Comparison of ENCODE assay signal across 25 cellular contexts in the genomic region with DNA sequence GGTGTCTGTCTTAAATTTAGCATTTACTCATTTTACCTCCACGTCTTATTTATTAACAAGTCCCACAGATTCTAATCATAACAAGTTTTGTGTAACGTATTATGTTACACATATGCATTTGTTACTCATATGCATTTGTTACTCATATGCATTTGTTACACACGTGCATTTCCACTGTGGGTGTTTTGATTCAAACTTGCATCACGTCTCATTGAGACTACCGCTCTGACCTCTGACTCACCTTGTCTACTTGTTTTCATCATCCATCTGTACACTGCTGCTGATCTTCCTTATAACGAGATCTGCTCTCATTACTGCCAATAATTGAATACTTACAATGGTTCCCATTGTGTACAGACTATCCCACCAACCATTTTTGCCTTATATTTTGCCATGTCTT.
"Had no signal": no experiment of that assay in that cellular context is flagged by ENCODE, and none has a peak within 500 bp of the region (broad histone marks: within the 10 kb centered on the region; RNA-seq: fewer than 3 reads in every experiment).

No MANE protein-coding gene starts in this region.

- H3K4me3 ChIP-seq: colonic mucosa, Peyer's patch, SJSA1 had no signal

- H3K27ac Mint-ChIP-seq: activated CD8-positive, alpha-beta T cell treated with anti-CD3 and anti-CD28 coated beads for 36 hours; activated naive CD4-positive, alpha-beta T cell treated with anti-CD3 and anti-CD28 coated beads, Interleukin-2, amount 10 ng/mL, durations not matched to agents 7 days and 5 days; activated naive CD8-positive, alpha-beta T cell treated with anti-CD3 and anti-CD28 coated beads for 36 hours; activated T-cell treated with anti-CD3 and anti-CD28 coated beads, Interleukin-2, amount 50 U/mL, for 72 hours; activated T-helper 2 cell treated with anti-CD3 and anti-CD28 coated beads, Interferon-gamma antibody, Interleukin-2, Interleukin-4, amounts not matched to agents 10 μg/mL and 5 μg/mL and 100 μg/mL, durations not matched to agents 14 hours and 24 hours and 36 hours had no signal

- H3K36me3 ChIP-seq: brain microvascular endothelial cell, colonic mucosa, Peyer's patch, SJSA1 had no signal

- DNase-seq: activated CD4-positive, alpha-beta T cell treated with anti-CD3 and anti-CD28 coated beads for 4 hours; activated CD8-positive, alpha-beta memory T cell treated with anti-CD3 and anti-CD28 coated beads, Interleukin-2, amount 50 U/mL, for 4 hours; activated CD8-positive, alpha-beta T cell treated with anti-CD3 and anti-CD28 coated beads for 36 hours; activated gamma-delta T cell treated with Interleukin-2 at 50 U/mL for 16 hours; activated naive CD4-positive, alpha-beta T cell treated with anti-CD3 and anti-CD28 coated beads, Interleukin-2, amount 10 ng/mL, durations not matched to agents 7 days and 5 days; activated naive CD8-positive, alpha-beta T cell treated with anti-CD3 and anti-CD28 coated beads for 36 hours; activated T-cell treated with anti-CD3 and anti-CD28 coated beads, Interleukin-2, amount 50 U/mL, for 72 hours; brain microvascular endothelial cell; caudate nucleus; colonic mucosa; MM.1S; NCI-H1694; NCI-H2029; NCI-H2227 treated with DMSO at 0.1 percent for 48 hours; NCI-H446 treated with DMSO at 0.1 percent for 48 hours; NCI-H524 treated with DMSO at 0.1 percent for 48 hours; NK-92 treated with Interleukin-12 subunit alpha and Interleukin-12 subunit beta, amount 100 ng/mL, for 24 hours; OCI-M1; Peyer's patch; SHP77; SW 1271 had no signal

- H3K9me3 Mint-ChIP-seq: activated naive CD8-positive, alpha-beta T cell treated with anti-CD3 and anti-CD28 coated beads for 36 hours had no signal

- H3K4me3 Mint-ChIP-seq: activated CD8-positive, alpha-beta T cell treated with anti-CD3 and anti-CD28 coated beads for 36 hours; activated naive CD4-positive, alpha-beta T cell treated with anti-CD3 and anti-CD28 coated beads, Interleukin-2, amount 10 ng/mL, durations not matched to agents 7 days and 5 days; activated naive CD8-positive, alpha-beta T cell treated with anti-CD3 and anti-CD28 coated beads for 36 hours; activated T-cell treated with anti-CD3 and anti-CD28 coated beads, Interleukin-2, amount 50 U/mL, for 72 hours had no signal

- H3K27ac ChIP-seq: brain microvascular endothelial cell, colonic mucosa, Peyer's patch, SJSA1 had no signal

- H3K4me1 Mint-ChIP-seq: activated naive CD4-positive, alpha-beta T cell treated with anti-CD3 and anti-CD28 coated beads, Interleukin-2, amount 10 ng/mL, durations not matched to agents 7 days and 5 days; activated naive CD8-positive, alpha-beta T cell treated with anti-CD3 and anti-CD28 coated beads for 36 hours had no signal

- H3K4me1 ChIP-seq: colonic mucosa, SJSA1 had no signal

- H3K36me3 Mint-ChIP-seq: activated naive CD4-positive, alpha-beta T cell treated with anti-CD3 and anti-CD28 coated beads, Interleukin-2, amount 10 ng/mL, durations not matched to agents 7 days and 5 days; activated naive CD8-positive, alpha-beta T cell treated with anti-CD3 and anti-CD28 coated beads for 36 hours had no signal

- H3K27me3 Mint-ChIP-seq: activated CD8-positive, alpha-beta T cell treated with anti-CD3 and anti-CD28 coated beads for 36 hours; activated naive CD4-positive, alpha-beta T cell treated with anti-CD3 and anti-CD28 coated beads, Interleukin-2, amount 10 ng/mL, durations not matched to agents 7 days and 5 days; activated naive CD8-positive, alpha-beta T cell treated with anti-CD3 and anti-CD28 coated beads for 36 hours had no signal

- H3K27me3 ChIP-seq: brain microvascular endothelial cell, colonic mucosa, Peyer's patch, SJSA1 had no signal

- ATAC-seq: activated CD4-positive, CD25-positive, alpha-beta regulatory T cell treated with anti-CD3 and anti-CD28 coated beads, Interleukin-2, amount 50 U/mL, for 24 hours; activated CD8-positive, alpha-beta T cell treated with anti-CD3 and anti-CD28 coated beads for 36 hours; activated T-cell treated with anti-CD3 and anti-CD28 coated beads, Interleukin-2, amount 50 U/mL, for 72 hours; SK-N-SH treated with all-trans-retinoic acid at 6 μM for 48 hours had no signal

- H3K9me3 ChIP-seq: colonic mucosa, Peyer's patch, SJSA1 had no signal
